In genomic region chr3:161350916-161351315, GRCh38 we compare ENCODE assay signal across 36 cellular contexts. TPM values are rescaled to one million over a fixed set of nuclear protein-coding genes. Genes with fewer than 3 reads are reported as not detected.
"Had no signal": no experiment of that assay in that cellular context is flagged by ENCODE, and none has a peak within 500 bp of the region (broad histone marks: within the 10 kb centered on the region; RNA-seq: fewer than 3 reads in every experiment).

No MANE protein-coding gene starts in this region.

- H3K27ac Mint-ChIP-seq: activated CD4-positive, alpha-beta memory T cell treated with anti-CD3 and anti-CD28 coated beads, Interleukin-2, amount 10 ng/mL, durations not matched to agents 7 days and 5 days; activated CD8-positive, alpha-beta memory T cell treated with anti-CD3 and anti-CD28 coated beads, Interleukin-2, amount 10 ng/mL, durations not matched to agents 7 days and 5 days; activated naive CD4-positive, alpha-beta T cell treated with anti-CD3 and anti-CD28 coated beads, Interleukin-2, amount 10 ng/mL, durations not matched to agents 7 days and 5 days; activated naive CD8-positive, alpha-beta T cell had no signal

- H3K4me3 Mint-ChIP-seq: activated CD4-positive, alpha-beta memory T cell treated with anti-CD3 and anti-CD28 coated beads, Interleukin-2, amount 10 ng/mL, durations not matched to agents 7 days and 5 days; activated CD8-positive, alpha-beta memory T cell treated with anti-CD3 and anti-CD28 coated beads, Interleukin-2, amount 10 ng/mL, durations not matched to agents 7 days and 5 days; activated naive CD4-positive, alpha-beta T cell treated with anti-CD3 and anti-CD28 coated beads, Interleukin-2, amount 10 ng/mL, durations not matched to agents 7 days and 5 days; activated naive CD8-positive, alpha-beta T cell; activated naive CD8-positive, alpha-beta T cell treated with anti-CD3 and anti-CD28 coated beads, Interleukin-2, amount 50 U/mL, for 24 hours; brain had no signal

- H3K27ac ChIP-seq: VCaP had no signal

- DNase-seq: activated CD4-positive, alpha-beta memory T cell treated with anti-CD3 and anti-CD28 coated beads, Interleukin-2, amount 10 ng/mL, durations not matched to agents 7 days and 5 days; activated CD4-positive, alpha-beta T cell treated with anti-CD3 and anti-CD28 coated beads for 1 hour; activated CD4-positive, alpha-beta T cell treated with anti-CD3 and anti-CD28 coated beads for 48 hours; activated CD4-positive, CD25-positive, alpha-beta regulatory T cell; activated CD8-positive, alpha-beta memory T cell treated with anti-CD3 and anti-CD28 coated beads for 24 hours; activated CD8-positive, alpha-beta memory T cell treated with anti-CD3 and anti-CD28 coated beads, Interleukin-2, amount 10 ng/mL, durations not matched to agents 7 days and 5 days; activated CD8-positive, alpha-beta memory T cell treated with anti-CD3 and anti-CD28 coated beads, Interleukin-2, amount 50 U/mL, for 48 hours; activated effector memory CD4-positive, alpha-beta T cell treated with Interleukin-2 at 50 U/mL for 16 hours; activated naive CD4-positive, alpha-beta T cell treated with anti-CD3 and anti-CD28 coated beads, Interleukin-2, amount 10 ng/mL, durations not matched to agents 7 days and 5 days; activated naive CD8-positive, alpha-beta T cell treated with anti-CD3 and anti-CD28 coated beads, Interleukin-2, amount 50 U/mL, for 24 hours; activated T-cell treated with anti-CD3 and anti-CD28 coated beads, Interleukin-2, amount 50 U/mL, for 48 hours; anterior cingulate cortex; central memory CD4-positive, alpha-beta T cell; Kasumi-1; KBM-7; MM.1S; MV-4-11; NCI-H1092; NCI-H1436 treated with DMSO at 0.1 percent for 48 hours; NCI-H1694 treated with DMSO at 0.1 percent for 48 hours; NCI-H2029; NCI-H2171; NCI-H510A; NCI-H526; NCI-H748 treated with DMSO at 0.1 percent for 48 hours; RPMI8226; SW 1271; T-helper 1 cell; T-helper 2 cell; T-helper 9 cell had no signal

- ATAC-seq: activated CD8-positive, alpha-beta memory T cell treated with anti-CD3 and anti-CD28 coated beads, Interleukin-2, amount 10 ng/mL, durations not matched to agents 7 days and 5 days; activated naive CD8-positive, alpha-beta T cell treated with anti-CD3 and anti-CD28 coated beads, Interleukin-2, amount 50 U/mL, for 24 hours; Panc1; Right ventricle myocardium inferior had no signal

- H3K36me3 Mint-ChIP-seq: activated naive CD4-positive, alpha-beta T cell treated with anti-CD3 and anti-CD28 coated beads, Interleukin-2, amount 10 ng/mL, durations not matched to agents 7 days and 5 days; activated naive CD8-positive, alpha-beta T cell; brain had no signal

- H3K9me3 Mint-ChIP-seq: activated CD4-positive, alpha-beta memory T cell treated with anti-CD3 and anti-CD28 coated beads, Interleukin-2, amount 10 ng/mL, durations not matched to agents 7 days and 5 days; activated naive CD4-positive, alpha-beta T cell treated with anti-CD3 and anti-CD28 coated beads, Interleukin-2, amount 10 ng/mL, durations not matched to agents 7 days and 5 days; activated naive CD8-positive, alpha-beta T cell treated with anti-CD3 and anti-CD28 coated beads, Interleukin-2, amount 50 U/mL, for 24 hours; brain had no signal

RNA-seq across cellular contexts. Expression of gene SPTSSB, which starts 20.4 kb away (rescaled TPM):
- total RNA-seq: activated CD4-positive, alpha-beta memory T cell treated with anti-CD3 and anti-CD28 coated beads, Interleukin-2, amount 10 ng/mL, durations not matched to agents 7 days and 5 days; activated CD8-positive, alpha-beta memory T cell treated with anti-CD3 and anti-CD28 coated beads, Interleukin-2, amount 10 ng/mL, durations not matched to agents 7 days and 5 days; OCI-LY7 had no signal
